Comparison of ENCODE assay signal across 9 cellular contexts in genomic region chr11:114260483-114260882, GRCh38. TPM values are rescaled to one million over a fixed set of nuclear protein-coding genes. Genes with fewer than 3 reads are reported as not detected.
DNase-seq lines count a peak whose midpoint lies in the region; ATAC-seq and TF ChIP-seq lines count a peak whose summit lies in the region.
"Had no signal": no experiment of that assay in that cellular context is flagged by ENCODE, and none has a peak within 500 bp of the region (broad histone marks: within the 10 kb centered on the region; RNA-seq: fewer than 3 reads in every experiment).

No MANE protein-coding gene starts in this region.

- in situ Hi-C loops in HAP-1 (cut with MboI; ENCODE audit: low sequenced_read_pairs), result loop anchor here (5.0 kb wide), 2 partner anchors 268 to 363 kb away; no protein-coding TSS in a partner anchor

- peaks cover 23% of the 10 kb centered on the region for H3K4me1 ChIP-seq in A673 (ENCODE audit: insufficient read depth, low read length, poor library complexity, severe bottlenecking)
- no peaks in the 10 kb centered on the region for H3K4me1 ChIP-seq in HAP-1

- peak; percentile 4 for ATAC-seq in left ventricle myocardium superior
- no peak for ATAC-seq in stimulated activated effector memory CD8-positive, alpha-beta T cell treated with anti-CD3 and anti-CD28 coated beads, Interleukin-12 subunit alpha, Interleukin-12 subunit beta, amount 100 ng/mL, for 72 hours

- TF ChIP-seq CTCF in A673 (conservative IDR thresholded peaks at IDR 0.05; ENCODE audit: low read depth, low read length) (no peak), VCaP (conservative IDR thresholded peaks at IDR 0.05) (no peak)

- CTCF ChIA-PET in A673 (lab: Charles Lee), result interaction anchor here (0.6 to 5.4 kb wide), 9 partner anchors 11 to 454 kb away, joined by 3 to 80 read pairs (median 9); no protein-coding TSS in a partner anchor

- no peak overlapping the region for H3K4me3 ChIP-seq in A673 (ENCODE audit: low read depth, low read length, poor library complexity, severe bottlenecking)
- H3K4me3 ChIP-seq in HAP-1, result no peak overlapping the region

- POLR2A ChIA-PET in A673 (lab: Charles Lee; ENCODE audit: low non-redundant PET), result no interaction called here

- H3K9me3 ChIP-seq in A673 (ENCODE audit: low read depth, low read length, poor library complexity, severe bottlenecking), result no peaks in the 10 kb centered on the region
- no peaks in the 10 kb centered on the region for H3K9me3 ChIP-seq in HAP-1

- no peaks in the 10 kb centered on the region for H3K9me3 Mint-ChIP-seq in stimulated activated effector memory CD8-positive, alpha-beta T cell treated with anti-CD3 and anti-CD28 coated beads, Interleukin-12 subunit alpha, Interleukin-12 subunit beta, amount 100 ng/mL, for 72 hours
- H3K9me3 Mint-ChIP-seq: stimulated activated naive CD8-positive, alpha-beta T cell treated with anti-CD3 and anti-CD28 coated beads, Interleukin-15, Interleukin-2, amounts not matched to agents 100 ng/mL and 50 ng/mL, for 24 hours had no signal

- DNase-seq in A673 (ENCODE audit: low spot score), result peak; percentile 22
- DNase-seq in left ventricle myocardium superior, result peak; percentile 49
- no peak for DNase-seq in stimulated activated effector memory CD8-positive, alpha-beta T cell treated with anti-CD3 and anti-CD28 coated beads, Interleukin-12 subunit alpha, Interleukin-12 subunit beta, amount 100 ng/mL, for 72 hours (ENCODE audit: low spot score in 2 of 2)
- DNase-seq in DMS79 treated with DMSO at 0.1 percent for 48 hours (lab: John Stamatoyannopoulos, UW), result no peak
- DNase-seq in HAP-1 (ENCODE audit: low spot score in 2 of 2), result no peak
- no peak for DNase-seq in KG1 (lab: John Stamatoyannopoulos, UW)
- no peak for DNase-seq in AG08396 (ENCODE audit: low spot score)

- peak overlapping the region; percentile 77 for H3K27ac Mint-ChIP-seq in stimulated activated effector memory CD8-positive, alpha-beta T cell treated with anti-CD3 and anti-CD28 coated beads, Interleukin-12 subunit alpha, Interleukin-12 subunit beta, amount 100 ng/mL, for 72 hours
- H3K27ac Mint-ChIP-seq: stimulated activated naive CD8-positive, alpha-beta T cell treated with anti-CD3 and anti-CD28 coated beads, Interleukin-15, Interleukin-2, amounts not matched to agents 100 ng/mL and 50 ng/mL, for 24 hours had no signal

- no peaks in the 10 kb centered on the region for H3K36me3 ChIP-seq in A673 (ENCODE audit: insufficient read depth, low read length, poor library complexity, severe bottlenecking)
- no peaks in the 10 kb centered on the region for H3K36me3 ChIP-seq in HAP-1 (replicated peaks)

- intact Hi-C loops in A673 (cut with micrococcal nuclease; ENCODE audit: unreplicated experiment), result loop anchor here (2.0 to 5.0 kb wide), 2 partner anchors 453 to 956 kb away; no protein-coding TSS in a partner anchor
- intact Hi-C loops in left ventricle myocardium superior (cut with micrococcal nuclease), result loop anchor here (5.0 kb wide), 2 partner anchors 223 to 363 kb away; no protein-coding TSS in a partner anchor

- BruUV-seq in A673 (replicated peaks; lab: Mats Ljungman, UMichigan), result no TSS peak

- peaks cover 25% of the 10 kb centered on the region for H3K4me1 Mint-ChIP-seq in stimulated activated effector memory CD8-positive, alpha-beta T cell treated with anti-CD3 and anti-CD28 coated beads, Interleukin-12 subunit alpha, Interleukin-12 subunit beta, amount 100 ng/mL, for 72 hours

- H3K27ac ChIP-seq in A673 (ENCODE audit: low read depth, low read length, poor library complexity, severe bottlenecking) (peak overlapping the region; percentile 3), VCaP (peak overlapping the region; percentile 45)

- H3K36me3 Mint-ChIP-seq in stimulated activated effector memory CD8-positive, alpha-beta T cell treated with anti-CD3 and anti-CD28 coated beads, Interleukin-12 subunit alpha, Interleukin-12 subunit beta, amount 100 ng/mL, for 72 hours, result peaks cover 41% of the 10 kb centered on the region

- no peaks in the 10 kb centered on the region for H3K27me3 ChIP-seq in A673 (replicated peaks; ENCODE audit: insufficient read depth, low read depth, low read length, poor library complexity)
- H3K27me3 ChIP-seq in HAP-1 (ENCODE audit: low read depth), result peaks cover 10% of the 10 kb centered on the region

- no peak overlapping the region for H3K4me3 Mint-ChIP-seq in stimulated activated effector memory CD8-positive, alpha-beta T cell treated with anti-CD3 and anti-CD28 coated beads, Interleukin-12 subunit alpha, Interleukin-12 subunit beta, amount 100 ng/mL, for 72 hours
- H3K4me3 Mint-ChIP-seq: stimulated activated naive CD8-positive, alpha-beta T cell treated with anti-CD3 and anti-CD28 coated beads, Interleukin-15, Interleukin-2, amounts not matched to agents 100 ng/mL and 50 ng/mL, for 24 hours had no signal

RNA-seq across cellular contexts. Expression of gene NNMT, which starts 35.7 kb away (rescaled TPM):
- total RNA-seq in A673 (2021) (0.64 TPM in 1 of 2 replicates, not detected in the other), left ventricle myocardium superior (26.4 TPM)

Comparison
In these comparisons a context has a peak if more than half of its experiments do, and no peak if none do; other contexts are left out.
1. DNase-seq: peak in A673 (single experiment) and left ventricle myocardium superior (single experiment); none in stimulated activated effector memory CD8-positive, alpha-beta T cell treated with anti-CD3 and anti-CD28 coated beads, Interleukin-12 subunit alpha, Interleukin-12 subunit beta, amount 100 ng/mL, for 72 hours (0 of 2), DMS79 treated with DMSO at 0.1 percent for 48 hours (single experiment), HAP-1 (0 of 2), KG1 (single experiment) and AG08396 (single experiment).
2. RNA of gene NNMT, which starts 35.7 kb away (total RNA-seq): 26.4 TPM in left ventricle myocardium superior (single experiment); 0.64 TPM in A673; every median in the first group is over 10 times any median in the second.